14 cellular contexts compared by ENCODE assay signal in the genomic region with DNA sequence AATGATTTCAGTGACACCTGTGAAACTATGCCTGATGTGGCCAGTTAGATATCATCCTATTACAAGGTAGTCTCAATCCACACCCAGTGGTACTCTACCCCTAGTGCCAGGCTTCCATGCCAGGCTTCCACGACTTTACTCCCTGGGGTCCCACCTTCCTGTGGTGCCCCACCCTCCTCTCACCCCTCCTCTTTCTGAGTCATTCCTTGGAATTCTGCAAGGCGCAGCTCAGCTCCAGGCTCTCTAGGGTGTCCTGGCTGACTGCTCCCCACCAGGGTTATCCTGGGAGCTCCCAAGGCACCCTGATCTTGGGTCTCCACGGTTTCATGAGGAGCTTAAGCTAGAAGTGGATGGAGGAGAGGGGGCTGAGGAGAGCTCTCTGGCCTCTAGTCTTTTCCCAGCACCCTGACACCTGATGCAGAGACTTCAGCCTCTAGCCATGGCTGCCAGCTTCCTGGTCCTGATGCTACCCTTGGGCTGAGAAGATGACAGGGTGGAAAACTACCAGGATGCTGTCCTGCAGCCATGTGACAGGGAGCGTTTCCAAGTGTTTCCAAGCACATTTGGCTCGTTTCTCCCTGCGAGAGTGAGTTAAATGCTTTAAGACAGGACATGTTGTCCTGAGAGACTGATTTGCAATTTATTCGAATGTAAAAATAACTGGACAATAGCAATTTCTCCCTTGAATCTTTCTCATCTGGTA.
"Had no signal": no experiment of that assay in that cellular context is flagged by ENCODE, and none has a peak within 500 bp of the region (broad histone marks: within the 10 kb centered on the region; RNA-seq: fewer than 3 reads in every experiment).

No MANE protein-coding gene starts in this region.

- H3K9ac ChIP-seq: neural progenitor cell had no signal

- H3K27ac Mint-ChIP-seq: activated CD8-positive, alpha-beta T cell treated with anti-CD3 and anti-CD28 coated beads, Interleukin-2, amount 10 ng/mL, durations not matched to agents 7 days and 5 days; activated naive CD4-positive, alpha-beta T cell treated with anti-CD3 and anti-CD28 coated beads for 36 hours; neural progenitor cell had no signal

- H3K27ac ChIP-seq: cardiac muscle cell, left lung, neural progenitor cell, SJSA1, skin epidermis had no signal

- DNase-seq: activated CD4-positive, alpha-beta T cell treated with anti-CD3 and anti-CD28 coated beads for 48 hours; activated CD8-positive, alpha-beta T cell treated with anti-CD3 and anti-CD28 coated beads, Interleukin-2, amount 10 ng/mL, durations not matched to agents 7 days and 5 days; activated naive CD4-positive, alpha-beta T cell treated with anti-CD3 and anti-CD28 coated beads for 36 hours; dermis blood vessel endothelial cell; islet precursor cell; mesendoderm; SW 1271; T-helper 9 cell; trophoblast cell had no signal

- H3K4me3 Mint-ChIP-seq: activated CD8-positive, alpha-beta T cell treated with anti-CD3 and anti-CD28 coated beads, Interleukin-2, amount 10 ng/mL, durations not matched to agents 7 days and 5 days; activated naive CD4-positive, alpha-beta T cell treated with anti-CD3 and anti-CD28 coated beads for 36 hours; neural progenitor cell had no signal

- H3K36me3 Mint-ChIP-seq: neural progenitor cell had no signal

- H3K9me3 ChIP-seq: left lung, SJSA1 had no signal

- H3K4me1 ChIP-seq: left lung, SJSA1 had no signal

- H3K36me3 ChIP-seq: cardiac muscle cell, left lung, neural progenitor cell, SJSA1 had no signal

- H3K27me3 ChIP-seq: cardiac muscle cell, neural progenitor cell, SJSA1 had no signal

- H3K4me3 ChIP-seq: cardiac muscle cell, left lung, neural progenitor cell, SJSA1, skin epidermis had no signal

- ATAC-seq: activated CD8-positive, alpha-beta T cell treated with anti-CD3 and anti-CD28 coated beads, Interleukin-2, amount 10 ng/mL, durations not matched to agents 7 days and 5 days; left lung had no signal
